10 cellular contexts compared by ENCODE assay signal in the genomic region with DNA sequence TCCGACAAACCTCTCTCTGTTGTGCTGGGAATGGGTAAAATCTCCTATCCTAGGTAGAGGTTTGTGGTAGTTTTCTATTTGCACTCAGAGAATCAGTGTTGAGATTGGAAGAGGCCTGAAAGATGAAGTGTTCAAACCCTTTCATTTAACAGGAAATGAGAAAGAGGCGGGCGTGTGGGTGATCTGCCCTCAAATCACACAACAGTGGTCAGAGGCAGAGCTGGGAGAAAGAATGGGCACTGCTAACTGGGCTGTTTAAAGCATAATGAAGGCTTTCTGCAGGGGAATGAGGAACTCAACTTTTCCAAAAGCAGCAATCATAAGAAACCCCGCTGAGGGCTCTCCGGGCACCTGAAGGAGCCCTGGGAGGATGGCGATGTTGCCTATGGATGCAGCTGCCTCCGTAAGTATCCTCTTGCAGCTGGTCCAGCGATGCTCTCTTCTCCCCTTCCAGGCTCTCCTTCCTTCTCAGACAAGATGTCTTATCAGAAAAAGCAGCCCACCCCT. TPM values are rescaled to one million over a fixed set of nuclear protein-coding genes. Genes with fewer than 3 reads are reported as not detected.
DNase-seq lines count a peak whose midpoint lies in the region; ATAC-seq and TF ChIP-seq lines count a peak whose summit lies in the region.
"Had no signal": no experiment of that assay in that cellular context is flagged by ENCODE, and none has a peak within 500 bp of the region (broad histone marks: within the 10 kb centered on the region; RNA-seq: fewer than 3 reads in every experiment).

No MANE protein-coding gene starts in this region.

- H3K36me3 ChIP-seq in right atrium auricular region (no peaks in the 10 kb centered on the region), lower lobe of right lung (no peaks in the 10 kb centered on the region), aorta (ENCODE audit: control insufficient read depth in 1 of 2, insufficient read depth in 2 of 2, low read length in 1 of 2) (no peaks in the 10 kb centered on the region)
- H3K36me3 ChIP-seq: HAP-1 had no signal

- no peak for TF ChIP-seq CTCF in right atrium auricular region (IDR thresholded peaks at IDR 0.05)
- no peak for TF ChIP-seq CTCF in lower lobe of right lung (IDR thresholded peaks at IDR 0.05)

- CTCF ChIA-PET in activated CD8-positive, alpha-beta T cell treated with anti-CD3 and anti-CD28 coated beads, Interleukin-2, amount 10 ng/mL, durations not matched to agents 7 days and 5 days (lab: Charles Lee) = no interaction called here

- intact Hi-C loops in Right ventricle myocardium inferior (cut with DNase I) = no loop called here
- intact Hi-C loops in lower lobe of right lung (cut with DNase I) = no loop called here
- intact Hi-C loops in aorta (cut with DNase I) = no loop called here

- ATAC-seq in Right ventricle myocardium inferior (no peak), lower lobe of right lung (peak; percentile 9 to 18), aorta (ENCODE audit: low FRiP score) (no peak), HG02571 (IDR thresholded peaks at IDR 0.05; ENCODE audit: unreplicated experiment) (no peak)
- peak; percentile 29 for ATAC-seq in activated CD8-positive, alpha-beta T cell treated with anti-CD3 and anti-CD28 coated beads, Interleukin-2, amount 10 ng/mL, durations not matched to agents 7 days and 5 days

- 41 to 42% methylated on average over 8 of the region's 8 CpGs for WGBS in aorta, 2 donors

- POLR2A ChIA-PET in activated CD8-positive, alpha-beta T cell treated with anti-CD3 and anti-CD28 coated beads, Interleukin-2, amount 10 ng/mL, durations not matched to agents 7 days and 5 days (lab: Charles Lee) = no interaction called here

- H3K4me3 Mint-ChIP-seq in activated CD8-positive, alpha-beta T cell treated with anti-CD3 and anti-CD28 coated beads, Interleukin-2, amount 10 ng/mL, durations not matched to agents 7 days and 5 days = no peak overlapping the region

- H3K4me3 ChIP-seq in right atrium auricular region (peak overlapping the region; percentile 35 to 57), lower lobe of right lung (peak overlapping the region; percentile 51), aorta (ENCODE audit: low read length in 2 of 2) (peak overlapping the region; percentile 54 to 56)

- H3K27me3 Mint-ChIP-seq in activated CD8-positive, alpha-beta T cell treated with anti-CD3 and anti-CD28 coated beads, Interleukin-2, amount 10 ng/mL, durations not matched to agents 7 days and 5 days (ENCODE audit: low read depth) = peaks cover 65% of the 10 kb centered on the region

- H3K27ac Mint-ChIP-seq in activated CD8-positive, alpha-beta T cell treated with anti-CD3 and anti-CD28 coated beads, Interleukin-2, amount 10 ng/mL, durations not matched to agents 7 days and 5 days = no peak overlapping the region

- H3K9me3 ChIP-seq in right atrium auricular region (no peaks in the 10 kb centered on the region), lower lobe of right lung (no peaks in the 10 kb centered on the region), aorta (ENCODE audit: control insufficient read depth, low read length) (no peaks in the 10 kb centered on the region)
- H3K9me3 ChIP-seq: HAP-1 had no signal

- DNase-seq in right atrium auricular region (ENCODE audit: low spot score) (no peak), Right ventricle myocardium inferior (ENCODE audit: missing footprints) (no peak), lower lobe of right lung (no peak), aorta (no peak), SKM-1 treated with dmso at 0.1 percent for 144 hours (lab: John Stamatoyannopoulos, UW; ENCODE audit: unreplicated experiment) (no peak), OCI-M1 (lab: John Stamatoyannopoulos, UW) (no peak)
- DNase-seq in activated CD8-positive, alpha-beta T cell treated with anti-CD3 and anti-CD28 coated beads, Interleukin-2, amount 10 ng/mL, durations not matched to agents 7 days and 5 days = peak; percentile 23
- DNase-seq: NCI-H1105 had no signal

- no peaks in the 10 kb centered on the region for H3K36me3 Mint-ChIP-seq in activated CD8-positive, alpha-beta T cell treated with anti-CD3 and anti-CD28 coated beads, Interleukin-2, amount 10 ng/mL, durations not matched to agents 7 days and 5 days (ENCODE audit: low read depth)

- H3K27me3 ChIP-seq in right atrium auricular region (peaks cover 9 to 16% of the 10 kb centered on the region in 2 donors), lower lobe of right lung (ENCODE audit: low read depth) (peaks cover 60% of the 10 kb centered on the region), aorta (ENCODE audit: control insufficient read depth in 1 of 2, insufficient read depth in 2 of 2, low read length in 1 of 2) (no peaks in the 10 kb centered on the region)

- H3K4me1 ChIP-seq in right atrium auricular region = peaks cover 0 to 20% of the 10 kb centered on the region in 2 donors
- peaks cover 11% of the 10 kb centered on the region for H3K4me1 ChIP-seq in lower lobe of right lung
- no peaks in the 10 kb centered on the region for H3K4me1 ChIP-seq in aorta (ENCODE audit: control insufficient read depth in 1 of 2, insufficient read depth in 2 of 2, low read length in 2 of 2)

- H3K27ac ChIP-seq in right atrium auricular region = no peak overlapping the region
- no peak overlapping the region for H3K27ac ChIP-seq in lower lobe of right lung
- H3K27ac ChIP-seq in aorta (ENCODE audit: low read depth in 1 of 2, low read length in 2 of 2) = no peak overlapping the region

- no peaks in the 10 kb centered on the region for H3K9me3 Mint-ChIP-seq in activated CD8-positive, alpha-beta T cell treated with anti-CD3 and anti-CD28 coated beads, Interleukin-2, amount 10 ng/mL, durations not matched to agents 7 days and 5 days (ENCODE audit: insufficient read depth)

- peaks cover 14% of the 10 kb centered on the region for H3K4me1 Mint-ChIP-seq in activated CD8-positive, alpha-beta T cell treated with anti-CD3 and anti-CD28 coated beads, Interleukin-2, amount 10 ng/mL, durations not matched to agents 7 days and 5 days (ENCODE audit: low read depth)

RNA-seq across cellular contexts. Expression of a gene that starts 1.0 kb away (rescaled TPM):
- total RNA-seq in right atrium auricular region (not detected), Right ventricle myocardium inferior (not detected), lower lobe of right lung (not detected), aorta (not detected)
- total RNA-seq in activated CD8-positive, alpha-beta T cell treated with anti-CD3 and anti-CD28 coated beads, Interleukin-2, amount 10 ng/mL, durations not matched to agents 7 days and 5 days = not detected
- not detected for polyA plus RNA-seq in aorta

RNA-seq across cellular contexts. Expression of a gene that starts 43.1 kb away (rescaled TPM):
- 1 to 10 TPM; 1.2 to 1.9 TPM for total RNA-seq in right atrium auricular region
- not detected for total RNA-seq in Right ventricle myocardium inferior
- total RNA-seq in activated CD8-positive, alpha-beta T cell treated with anti-CD3 and anti-CD28 coated beads, Interleukin-2, amount 10 ng/mL, durations not matched to agents 7 days and 5 days = not detected
- not detected for total RNA-seq in lower lobe of right lung
- not detected for total RNA-seq in aorta
- not detected for polyA plus RNA-seq in aorta

RNA-seq across cellular contexts. Expression of a gene that starts 52.2 kb away (rescaled TPM):
- total RNA-seq in right atrium auricular region (not detected), Right ventricle myocardium inferior (not detected), lower lobe of right lung (not detected), aorta (not detected)
- total RNA-seq in activated CD8-positive, alpha-beta T cell treated with anti-CD3 and anti-CD28 coated beads, Interleukin-2, amount 10 ng/mL, durations not matched to agents 7 days and 5 days = not detected
- not detected for polyA plus RNA-seq in aorta

RNA-seq across cellular contexts. Expression of a gene that starts 57.3 kb away (rescaled TPM):
- not detected for total RNA-seq in right atrium auricular region
- not detected for total RNA-seq in Right ventricle myocardium inferior
- not detected for total RNA-seq in activated CD8-positive, alpha-beta T cell treated with anti-CD3 and anti-CD28 coated beads, Interleukin-2, amount 10 ng/mL, durations not matched to agents 7 days and 5 days
- not detected for total RNA-seq in lower lobe of right lung
- not detected for total RNA-seq in aorta
- not detected for polyA plus RNA-seq in aorta

Comparison
In these comparisons a context has a peak if more than half of its experiments do, and no peak if none do; other contexts are left out.
1. ATAC-seq: peak in activated CD8-positive, alpha-beta T cell treated with anti-CD3 and anti-CD28 coated beads, Interleukin-2, amount 10 ng/mL, durations not matched to agents 7 days and 5 days (single experiment) and lower lobe of right lung (2 of 2); none in Right ventricle myocardium inferior (single experiment), aorta (single experiment) and HG02571 (single experiment).
2. Peak in every context shown above with its lines, with median percentiles within 50 percentile points of each other: H3K4me3 ChIP-seq.